ENCODE assay signal across 8 cellular contexts in genomic region chr3:185362850-185363661, GRCh38. TPM values are rescaled to one million over a fixed set of nuclear protein-coding genes. Genes with fewer than 3 reads are reported as not detected.
DNase-seq lines count a peak whose midpoint lies in the region; ATAC-seq, FAIRE-seq and TF ChIP-seq lines count a peak whose summit lies in the region.

Gene MAP3K13, plus strand, starts transcription at chr3:185363136. Its CDS starts 65,446 bp downstream, at chr3:185428582.

- TF ChIP-seq RAD21 in HCT116 (IDR thresholded peaks at IDR 0.05; ENCODE audit: low read depth) = no peak

- H4K20me1 ChIP-seq in HCT116 (ENCODE audit: insufficient read depth) = no peaks in the 10 kb centered on the region

- H3K36me3 ChIP-seq in HCT116 (ENCODE audit: control insufficient read depth in 1 of 2, insufficient read depth in 2 of 2, low read length in 2 of 2) (no peaks in the 10 kb centered on the region), MG63 (no peaks in the 10 kb centered on the region), SJCRH30 (no peaks in the 10 kb centered on the region), iPS-15b (ENCODE audit: control insufficient read depth, insufficient read depth, low read length) (no peaks in the 10 kb centered on the region)

- RAD21 ChIA-PET in HCT116 (lab: Charles Lee; ENCODE audit: low non-redundant PET in 1 of 2, low total read pairs in 2 of 2, uncharacterized antibody in 2 of 2, unreplicated experiment in 2 of 2) = no interaction called here

- peak within 1 kb of the TSS; percentile 49 for H3K4me2 ChIP-seq in HCT116 (ENCODE audit: low read length)

- POLR2A ChIA-PET in HCT116 (lab: Charles Lee) = interaction anchor here (0.6 kb wide), 1 partner anchor 76 kb away, joined by 3 read pairs; no protein-coding TSS in a partner anchor

- TF ChIP-seq CTCF in HCT116 (IDR thresholded peaks at IDR 0.05 in 2 of 3, conservative IDR thresholded peaks at IDR 0.05 in 1 of 3; ENCODE audit: borderline replicate concordance in 1 of 3, insufficient read depth in 1 of 3, low read depth in 2 of 3, low read length in 2 of 3) = no peak

- H3K4me1 ChIP-seq in HCT116 (ENCODE audit: control insufficient read depth in 1 of 2, insufficient read depth in 2 of 2, low read length in 2 of 2) (peaks cover 0 to 8% of the 10 kb centered on the region in 2 experiments; a peak in 1 of 4 replicates), SJCRH30 (0 out of 2 replicates have a peak, but pooled peaks cover 2% of the 10 kb centered on the region), iPS-15b (ENCODE audit: control insufficient read depth, insufficient read depth, low read length) (no peaks in the 10 kb centered on the region)

- no peaks in the 10 kb centered on the region for H3K79me2 ChIP-seq in HCT116 (ENCODE audit: insufficient read depth, low read length)

- H3K4me3 ChIP-seq in HCT116 (replicated peaks in 1 of 2; ENCODE audit: low read depth in 1 of 2, low read length in 2 of 2) (peak within 1 kb of the TSS; percentile 19 to 32), MG63 (peak within 1 kb of the TSS; percentile 32), SJCRH30 (peak within 1 kb of the TSS; percentile 63), iPS-15b (ENCODE audit: low read depth, low read length) (peak within 1 kb of the TSS; percentile 65)

- peak within 1 kb of the TSS; percentile 38 for H2AFZ ChIP-seq in HCT116 (ENCODE audit: low read depth, low read length, poor library complexity, severe bottlenecking)

- no peaks in the 10 kb centered on the region for H3K9me2 ChIP-seq in HCT116 (ENCODE audit: insufficient read depth)

- peak; percentile 100 for ATAC-seq in HCT116

- intact Hi-C loops in HCT116 (cut with micrococcal nuclease) = no loop called here

- DNase-seq in GM12892 (ENCODE audit: insufficient read length) = peak; percentile 48
- DNase-seq in HCT116 (ENCODE audit: low read depth, low spot score) = peak; percentile 84
- peak; percentile 74 for DNase-seq in MG63
- peak; percentile 87 to 91 for DNase-seq in SJCRH30
- DNase-seq in caudate nucleus (lab: John Stamatoyannopoulos, UW) = peak in 60 of 61 donors; percentile 15 to 95 (median 77)
- peak; percentile 91 for DNase-seq in retina
- DNase-seq in NK-92 (lab: John Stamatoyannopoulos, UW; ENCODE audit: unreplicated experiment) = no peak

- peak; percentile 23; the same call in 1 of the 2 replicates for TF ChIP-seq POLR2A in GM12892 (IDR thresholded peaks at IDR 0.05; ENCODE audit: low read depth, low read length)
- no peak for TF ChIP-seq POLR2A in HCT116 (IDR thresholded peaks at IDR 0.05; ENCODE audit: borderline replicate concordance, extremely low read depth, insufficient read depth, insufficient read length)

- H3K27me3 ChIP-seq in HCT116 (ENCODE audit: insufficient read depth, low read length) = no peaks in the 10 kb centered on the region
- H3K27me3 ChIP-seq in MG63 = peaks cover 31% of the 10 kb centered on the region
- H3K27me3 ChIP-seq in SJCRH30 = no peaks in the 10 kb centered on the region
- H3K27me3 ChIP-seq in iPS-15b (ENCODE audit: control insufficient read depth, insufficient read depth, low read length) = peaks cover 24% of the 10 kb centered on the region

- H3K9me3 ChIP-seq in HCT116 (ENCODE audit: control insufficient read depth in 1 of 2, insufficient read depth in 1 of 2, low read depth in 1 of 2, low read length in 2 of 2) (no peaks in the 10 kb centered on the region), MG63 (no peaks in the 10 kb centered on the region), SJCRH30 (replicated peaks) (no peaks in the 10 kb centered on the region), iPS-15b (ENCODE audit: control insufficient read depth, insufficient read depth, low read length) (no peaks in the 10 kb centered on the region)

- no TSS peak for BruUV-seq in HCT116 (replicated peaks; lab: Mats Ljungman, UMichigan)

- H3K9ac ChIP-seq in HCT116 (ENCODE audit: low read length) (no peak within 1 kb of the TSS), iPS-15b (ENCODE audit: low read depth, low read length) (no peak within 1 kb of the TSS)

- FAIRE-seq in GM12892 (lab: Jason Lieb, UNC) = peak; percentile 94

- CTCF ChIA-PET in HCT116 (lab: Charles Lee) = no interaction called here

- H3K27ac ChIP-seq in HCT116 (ENCODE audit: low read depth, low read length) = no peak within 1 kb of the TSS
- H3K27ac ChIP-seq in SJCRH30 = peak within 1 kb of the TSS; percentile 24
- peak within 1 kb of the TSS; percentile 46 for H3K27ac ChIP-seq in caudate nucleus (ENCODE audit: low read depth, low read length)

TF ChIP-seq in HCT116, 20 proteins besides CTCF, POLR2A, EP300 and RAD21:
- TF ChIP-seq SP1 (IDR thresholded peaks at IDR 0.05; ENCODE audit: low read depth) (peak; percentile 48; the same call in 1 of the 2 replicates), ATF3 (IDR thresholded peaks at IDR 0.05) (no peak), SIN3A (IDR thresholded peaks at IDR 0.05; ENCODE audit: low read depth) (no peak), ZNF274 (IDR thresholded peaks at IDR 0.05; ENCODE audit: low read depth, low read length) (no peak), CBX3 (IDR thresholded peaks at IDR 0.05; ENCODE audit: low read depth) (peak; percentile 26; the same call in 1 of the 2 replicates), POLR2AphosphoS5 (IDR thresholded peaks at IDR 0.05; ENCODE audit: low read depth, low read length) (no peak), EZH2 (IDR thresholded peaks at IDR 0.05) (no peak), JUND (IDR thresholded peaks at IDR 0.05) (no peak), TCF7L2 (IDR thresholded peaks at IDR 0.05; ENCODE audit: borderline replicate concordance, extremely low read depth, insufficient read depth, insufficient read length) (no peak)

RNA-seq across cellular contexts. Expression of gene MAP3K13, which starts in this region (rescaled TPM):
- polyA plus RNA-seq in GM12892 (2012; ENCODE audit: missing spikeins) = 14.8 TPM
- 21.0 TPM for total RNA-seq in HCT116 (2021; ENCODE audit: unreplicated experiment)
- polyA plus RNA-seq in HCT116 (2012) = 8.3 and 11.5 TPM in 2 replicates
- total RNA-seq in MG63 (2014; rRNA removed; shearing (Covaris generic); ENCODE audit: low replicate concordance) = 10.5 and 15.1 TPM in 2 replicates
- 18.4 and 23.5 TPM in 2 replicates for total RNA-seq in SJCRH30 (2014; rRNA removed; shearing (Covaris generic))
